In genomic region chr14:55780156-55780946, GRCh38 we compare ENCODE assay signal across 10 cellular contexts.
DNase-seq lines count a peak whose midpoint lies in the region; ATAC-seq and TF ChIP-seq lines count a peak whose summit lies in the region.
"Had no signal": no experiment of that assay in that cellular context is flagged by ENCODE, and none has a peak within 500 bp of the region (broad histone marks: within the 10 kb centered on the region; RNA-seq: fewer than 3 reads in every experiment).

No MANE protein-coding gene starts in this region.

- H4K20me1 ChIP-seq in GM23248 (ENCODE audit: insufficient read depth), result no peaks in the 10 kb centered on the region
- no peaks in the 10 kb centered on the region for H4K20me1 ChIP-seq in MM.1S (ENCODE audit: insufficient read depth, low read length)

- ATAC-seq in GM21825 (IDR thresholded peaks at IDR 0.05; ENCODE audit: unreplicated experiment), result no peak
- no peak for ATAC-seq in GM18909 (IDR thresholded peaks at IDR 0.05; ENCODE audit: poor library complexity, unreplicated experiment)
- ATAC-seq: activated CD8-positive, alpha-beta memory T cell treated with anti-CD3 and anti-CD28 coated beads, Interleukin-2, amount 10 ng/mL, durations not matched to agents 7 days and 5 days had no signal

- no peak overlapping the region for H3K4me3 ChIP-seq in GM23248
- H3K4me3 ChIP-seq in skeletal muscle cell (ENCODE audit: low read depth, low read length), result no peak overlapping the region
- no peak overlapping the region for H3K4me3 ChIP-seq in MM.1S (ENCODE audit: low read length)
- H3K4me3 ChIP-seq: ovary had no signal

- no peak overlapping the region for H3K27ac ChIP-seq in GM23248
- H3K27ac ChIP-seq in MM.1S (ENCODE audit: low read length), result no peak overlapping the region
- H3K27ac ChIP-seq: ovary had no signal

- DNase-seq in GM23248 (peak; percentile 72), amniotic epithelial cell (ENCODE audit: low read depth) (peak; percentile 90), glomerular visceral epithelial cell (ENCODE audit: extremely low spot score) (peak; percentile 79), skeletal muscle cell (ENCODE audit: low read depth) (peak; percentile 58), MM.1S (no peak), HK-2 (ENCODE audit: unreplicated experiment) (no peak)
- DNase-seq: activated CD8-positive, alpha-beta memory T cell treated with anti-CD3 and anti-CD28 coated beads, Interleukin-2, amount 10 ng/mL, durations not matched to agents 7 days and 5 days had no signal

- no peak overlapping the region for H3K9ac ChIP-seq in GM23248
- H3K9ac ChIP-seq in MM.1S (ENCODE audit: low read length), result no peak overlapping the region

- no peak overlapping the region for H3K4me2 ChIP-seq in GM23248 (ENCODE audit: unreplicated experiment)
- no peak overlapping the region for H3K4me2 ChIP-seq in MM.1S (ENCODE audit: low read depth, low read length)

- H2AFZ ChIP-seq in GM23248, result no peak overlapping the region
- H2AFZ ChIP-seq in MM.1S (ENCODE audit: low read length), result no peak overlapping the region

- H3K9me2 ChIP-seq in GM23248 (ENCODE audit: insufficient read depth) (no peaks in the 10 kb centered on the region), MM.1S (replicated peaks; ENCODE audit: insufficient read depth, low read length) (no peaks in the 10 kb centered on the region)

- in situ Hi-C loops in GM23248 (cut with MboI), result no loop called here

- TF ChIP-seq CTCF in MM.1S (IDR thresholded peaks at IDR 0.05; ENCODE audit: low read length), result no peak

- no peaks in the 10 kb centered on the region for H3K4me1 ChIP-seq in GM23248 (ENCODE audit: insufficient read depth)
- H3K4me1 ChIP-seq in MM.1S (ENCODE audit: low read length), result no peaks in the 10 kb centered on the region

- WGBS in GM23248 (ENCODE audit: low coverage in 1 of 2, low lambda C conversion rate in 2 of 2, missing lambda C conversion rate in 2 of 2), 2 experiments, result 13 to 14% methylated on average over 8 of the region's 8 CpGs

- no peaks in the 10 kb centered on the region for H3K79me2 ChIP-seq in GM23248 (ENCODE audit: insufficient read depth)
- no peaks in the 10 kb centered on the region for H3K79me2 ChIP-seq in MM.1S (ENCODE audit: low read length)

- H3K9me3 ChIP-seq in GM23248 (ENCODE audit: low read depth) (no peaks in the 10 kb centered on the region), MM.1S (replicated peaks; ENCODE audit: insufficient read depth, low read length) (no peaks in the 10 kb centered on the region)
- H3K9me3 ChIP-seq: ovary had no signal

- no peaks in the 10 kb centered on the region for H3K36me3 ChIP-seq in GM23248 (ENCODE audit: low read depth)
- H3K36me3 ChIP-seq in MM.1S (replicated peaks; ENCODE audit: insufficient read depth, low read length), result no peaks in the 10 kb centered on the region
- H3K36me3 ChIP-seq: ovary had no signal

- H3K27me3 ChIP-seq in GM23248 (replicated peaks; ENCODE audit: insufficient read depth) (peaks cover 9% of the 10 kb centered on the region), MM.1S (replicated peaks; ENCODE audit: insufficient read depth, low read length) (no peaks in the 10 kb centered on the region)
- H3K27me3 ChIP-seq: ovary had no signal

- no peaks in the 10 kb centered on the region for H3F3A ChIP-seq in GM23248 (ENCODE audit: insufficient read depth)
- no peaks in the 10 kb centered on the region for H3F3A ChIP-seq in MM.1S (ENCODE audit: insufficient read depth, low read length)

Comparison
In these comparisons a context has a peak if more than half of its experiments do, and no peak if none do; other contexts are left out.
1. DNase-seq: peak in GM23248 (single experiment), amniotic epithelial cell (single experiment), glomerular visceral epithelial cell (single experiment) and skeletal muscle cell (single experiment); none in MM.1S (single experiment) and HK-2 (single experiment).